ENCODE assay signal across 10 cellular contexts in the genomic region with DNA sequence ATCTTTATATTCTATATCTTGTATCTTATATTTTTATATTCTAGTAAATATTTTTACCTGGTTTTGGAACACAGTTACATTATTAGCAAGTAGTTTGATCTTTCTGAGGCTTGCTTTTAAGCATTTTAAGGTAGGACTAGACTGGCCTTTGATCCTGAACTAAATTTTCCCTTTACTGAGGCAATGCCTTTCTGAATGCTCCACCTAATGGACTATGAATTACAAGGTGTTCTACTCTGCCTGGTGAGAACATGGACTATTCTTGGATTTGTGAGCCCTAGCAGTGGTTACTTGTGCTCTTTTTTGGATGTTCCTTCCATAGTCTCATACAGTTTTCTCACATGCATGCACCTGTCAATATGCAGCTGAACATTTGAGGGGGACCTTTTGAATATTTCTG. TPM values are rescaled to one million over a fixed set of nuclear protein-coding genes. Genes with fewer than 3 reads are reported as not detected.
"Had no signal": no experiment of that assay in that cellular context is flagged by ENCODE, and none has a peak within 500 bp of the region (broad histone marks: within the 10 kb centered on the region; RNA-seq: fewer than 3 reads in every experiment).

No MANE protein-coding gene starts in this region.

- H3K27ac ChIP-seq: HL-60 had no signal

- ATAC-seq: HepG2, K562 had no signal

- H3K4me1 Mint-ChIP-seq: IgD-negative memory B cell had no signal

- FAIRE-seq: HepG2, HTR-8/SVneo, K562 had no signal

- H3K4me3 Mint-ChIP-seq: IgD-negative memory B cell had no signal

- H3K27ac Mint-ChIP-seq: IgD-negative memory B cell had no signal

- H3K4me3 ChIP-seq: K562 had no signal

- H3K36me3 Mint-ChIP-seq: IgD-negative memory B cell had no signal

- DNase-seq: IMR-90, KBM-7, KG1 had no signal

RNA-seq across cellular contexts. Expression of gene SMIM36, which starts 32.5 kb away (rescaled TPM):
- total RNA-seq: HepG2, HT-29, HT1080, IMR-90, K562 had no signal
- polyA plus RNA-seq: HepG2, IgD-negative memory B cell, IMR-90, K562 had no signal
